Comparison of ENCODE assay signal across 1 cellular context in genomic region chr11:853682-854448, GRCh38.
TF ChIP-seq lines count a peak whose summit lies in the region.

No MANE protein-coding gene starts in this region.

TF ChIP-seq in IMR-90, 13 proteins besides CTCF, POLR2A, EP300 and RAD21 (continued from another document):
- TF ChIP-seq CEBPB (IDR thresholded peaks at IDR 0.05; ENCODE audit: low read depth, low read length) (no peak), FOS (IDR thresholded peaks at IDR 0.05; ENCODE audit: low read depth, low read length) (no peak), SMC3 (IDR thresholded peaks at IDR 0.05; ENCODE audit: low read depth, low read length) (no peak), MXI1 (IDR thresholded peaks at IDR 0.05; ENCODE audit: borderline replicate concordance, low read depth, low read length) (no peak)
TF ChIP-seq in IMR-90: peak in this region for 0.
